In genomic region chr19:48962849-48963165, GRCh38 we compare ENCODE assay signal across 9 cellular contexts. TPM values are rescaled to one million over a fixed set of nuclear protein-coding genes. Genes with fewer than 3 reads are reported as not detected.
DNase-seq lines count a peak whose midpoint lies in the region; ATAC-seq and TF ChIP-seq lines count a peak whose summit lies in the region.
"Had no signal": no experiment of that assay in that cellular context is flagged by ENCODE, and none has a peak within 500 bp of the region (broad histone marks: within the 10 kb centered on the region; RNA-seq: fewer than 3 reads in every experiment).

No MANE protein-coding gene starts in this region.

- H3K9me3 ChIP-seq in CD4-positive, alpha-beta memory T cell (ENCODE audit: control insufficient read depth in 1 of 2, low read length in 2 of 2) = no peaks in the 10 kb centered on the region
- H3K9me3 ChIP-seq in NT2/D1 (ENCODE audit: insufficient read depth, low read length) (no peaks in the 10 kb centered on the region; the same call in 1 of the 2 replicates), parathyroid adenoma (ENCODE audit: control insufficient read depth, low read length) (no peaks in the 10 kb centered on the region)
- H3K9me3 ChIP-seq: mucosa of descending colon had no signal

- H3K4me2 ChIP-seq in parathyroid adenoma (ENCODE audit: low read length) = peak overlapping the region; percentile 26

- H3K4me1 Mint-ChIP-seq in CD4-positive, alpha-beta memory T cell = peaks cover 30 to 65% (median 47%) of the 10 kb centered on the region in 4 donors
- peaks cover 49 to 56% of the 10 kb centered on the region in 2 donors for H3K4me1 Mint-ChIP-seq in effector memory CD8-positive, alpha-beta T cell (ENCODE audit: low read depth in 2 of 2)

- H3K27ac Mint-ChIP-seq in CD4-positive, alpha-beta memory T cell = peak overlapping the region in 6 of 7 donors; percentile 90 to 98 (median 90)
- H3K27ac Mint-ChIP-seq in effector memory CD8-positive, alpha-beta T cell = peak overlapping the region; percentile 95 to 99

- H3K27ac ChIP-seq in CD4-positive, alpha-beta memory T cell (ENCODE audit: low read depth, low read length) = peak overlapping the region; percentile 58
- H3K27ac ChIP-seq in parathyroid adenoma = peak overlapping the region; percentile 67

- H3K9ac ChIP-seq in NT2/D1 (ENCODE audit: insufficient read length, low read depth) (peak overlapping the region; percentile 44), parathyroid adenoma (no peak overlapping the region)

- H3K36me3 ChIP-seq in CD4-positive, alpha-beta memory T cell (ENCODE audit: insufficient read depth, low read length) = peaks cover 8% of the 10 kb centered on the region
- H3K36me3 ChIP-seq in NT2/D1 (ENCODE audit: insufficient read depth, insufficient read length, low read length) (peaks cover 36% of the 10 kb centered on the region), parathyroid adenoma (ENCODE audit: control insufficient read depth, insufficient read depth, low read length) (no peaks in the 10 kb centered on the region)

- H3K9me3 Mint-ChIP-seq in CD4-positive, alpha-beta memory T cell = peaks cover 0 to 1% (median 0%) of the 10 kb centered on the region in 8 donors
- H3K9me3 Mint-ChIP-seq in effector memory CD8-positive, alpha-beta T cell = no peaks in the 10 kb centered on the region

- TF ChIP-seq CTCF in parathyroid adenoma (IDR thresholded peaks at IDR 0.05) (no peak), foreskin fibroblast (IDR thresholded peaks at IDR 0.05; ENCODE audit: low read depth, low read length) (no peak)

- intact Hi-C loops in CD4-positive, alpha-beta memory T cell (cut with micrococcal nuclease) = no loop called here

- H3K27me3 Mint-ChIP-seq in CD4-positive, alpha-beta memory T cell = no peaks in the 10 kb centered on the region
- no peaks in the 10 kb centered on the region for H3K27me3 Mint-ChIP-seq in effector memory CD8-positive, alpha-beta T cell

- DNase-seq in CD4-positive, alpha-beta memory T cell = no peak
- DNase-seq in NT2/D1 (ENCODE audit: low read depth, low spot score) (no peak), CD1c-positive myeloid dendritic cell (ENCODE audit: extremely low spot score) (no peak), foreskin fibroblast (no peak)
- no peak for DNase-seq in effector memory CD8-positive, alpha-beta T cell

- peaks cover 9 to 24% of the 10 kb centered on the region in 2 donors for H3K36me3 Mint-ChIP-seq in CD4-positive, alpha-beta memory T cell
- peaks cover 49% of the 10 kb centered on the region for H3K36me3 Mint-ChIP-seq in effector memory CD8-positive, alpha-beta T cell (ENCODE audit: insufficient read depth)

- H3K79me2 ChIP-seq in parathyroid adenoma = peaks cover 5% of the 10 kb centered on the region

- no peak overlapping the region for H3K4me3 ChIP-seq in CD4-positive, alpha-beta memory T cell (ENCODE audit: low read length in 2 of 2)
- H3K4me3 ChIP-seq in NT2/D1 (ENCODE audit: insufficient read length, low read depth) (no peak overlapping the region), parathyroid adenoma (ENCODE audit: low read depth, low read length) (no peak overlapping the region), foreskin fibroblast (ENCODE audit: low read depth in 1 of 2, low read length in 2 of 2) (no peak overlapping the region)
- H3K4me3 ChIP-seq: mucosa of descending colon had no signal

- peak overlapping the region; percentile 61 for H2AFZ ChIP-seq in parathyroid adenoma

- POLR2A ChIA-PET in CD4-positive, alpha-beta memory T cell (lab: Charles Lee; ENCODE audit: partially characterized antibody) = interaction anchor here (0.9 to 1.5 kb wide), 7 partner anchors 8 to 91 kb away, joined by 3 to 6 read pairs (median 4); partner anchors contain the start of genes GYS1, NUCB1 and RUVBL2

- H3K27me3 ChIP-seq in CD4-positive, alpha-beta memory T cell (ENCODE audit: insufficient read depth, low read length) = no peaks in the 10 kb centered on the region
- H3K27me3 ChIP-seq in NT2/D1 (ENCODE audit: insufficient read depth, insufficient read length) (no peaks in the 10 kb centered on the region), parathyroid adenoma (ENCODE audit: control insufficient read depth, insufficient read depth, low read length) (no peaks in the 10 kb centered on the region)

- CTCF ChIA-PET in CD4-positive, alpha-beta memory T cell (lab: Charles Lee; ENCODE audit: partially characterized antibody) = interaction anchor here (0.9 to 1.9 kb wide), 3 partner anchors 8 to 167 kb away, joined by 3 to 7 read pairs (median 4); no protein-coding TSS in a partner anchor

- ATAC-seq in effector memory CD8-positive, alpha-beta T cell (replicated peaks) = no peak
- ATAC-seq in GM21367 (IDR thresholded peaks at IDR 0.05; ENCODE audit: unreplicated experiment) (no peak), GM21723 (IDR thresholded peaks at IDR 0.05; ENCODE audit: unreplicated experiment) (no peak)

- peaks cover 48% of the 10 kb centered on the region for H3K4me1 ChIP-seq in CD4-positive, alpha-beta memory T cell (ENCODE audit: insufficient read depth, low read length)
- H3K4me1 ChIP-seq in NT2/D1 (ENCODE audit: insufficient read depth, insufficient read length) (peaks cover 1% of the 10 kb centered on the region), parathyroid adenoma (peaks cover 31% of the 10 kb centered on the region)

- H3K4me3 Mint-ChIP-seq in CD4-positive, alpha-beta memory T cell = peak overlapping the region in 5 of 8 donors; percentile 26 to 75 (median 48)
- peak overlapping the region; percentile 97 to 98 for H3K4me3 Mint-ChIP-seq in effector memory CD8-positive, alpha-beta T cell

RNA-seq across cellular contexts. Expression of gene FTL, which starts 2.3 kb away (rescaled TPM):
- 1,000 to 10,000 TPM; 1,304 to 1,371 TPM for total RNA-seq in CD4-positive, alpha-beta memory T cell
- polyA plus RNA-seq in CD4-positive, alpha-beta memory T cell = 1,000 to 10,000 TPM; 3,537 to 4,474 TPM

RNA-seq across cellular contexts. Expression of gene BAX, which starts 8.1 kb away (rescaled TPM):
- 100 to 1,000 TPM; 173 to 183 TPM for total RNA-seq in CD4-positive, alpha-beta memory T cell
- polyA plus RNA-seq in CD4-positive, alpha-beta memory T cell = 10 to 100 TPM; 56.5 to 66.8 TPM

RNA-seq across cellular contexts. Expression of gene DHDH, which starts 29.3 kb away (rescaled TPM):
- 1 to 10 TPM; 1.2 to 1.6 TPM for total RNA-seq in CD4-positive, alpha-beta memory T cell
- polyA plus RNA-seq in CD4-positive, alpha-beta memory T cell = 1 to 10 TPM in 1 of 2 donors, under 1 TPM in 1; 0.60 to 1.2 TPM

RNA-seq across cellular contexts. Expression of gene GYS1, which starts 30.3 kb away (rescaled TPM):
- 10 to 100 TPM; 56.2 to 56.4 TPM for total RNA-seq in CD4-positive, alpha-beta memory T cell
- polyA plus RNA-seq in CD4-positive, alpha-beta memory T cell = 10 to 100 TPM; 30.6 to 31.4 TPM

RNA-seq across cellular contexts. Expression of gene RUVBL2, which starts 30.9 kb away (rescaled TPM):
- 10 to 100 TPM; 27.9 to 28.5 TPM for total RNA-seq in CD4-positive, alpha-beta memory T cell
- polyA plus RNA-seq in CD4-positive, alpha-beta memory T cell = 10 to 100 TPM; 48.6 to 51.9 TPM
